Comparison of ENCODE assay signal across 8 cellular contexts in genomic region chr1:193104906-193105820, GRCh38.
DNase-seq lines count a peak whose midpoint lies in the region; ATAC-seq and TF ChIP-seq lines count a peak whose summit lies in the region.

GLRX2 (minus strand) TSS chr1:193105414; CDS start chr1:193105382, 32 bp downstream.

- DNase-seq in NCI-H2029 (lab: John Stamatoyannopoulos, UW) = peak; percentile 65
- no peak for DNase-seq in NCI-H2029 treated with DMSO at 0.1 percent for 48 hours (lab: John Stamatoyannopoulos, UW)
- peak; percentile 81 for DNase-seq in NCI-H187 (lab: John Stamatoyannopoulos, UW)
- peak; percentile 50 for DNase-seq in T-helper 9 cell
- peak; percentile 96 for DNase-seq in astrocyte of the hippocampus (ENCODE audit: low read depth, low spot score)
- DNase-seq in hippocampal formation (lab: John Stamatoyannopoulos, UW) = peak; percentile 79 to 89
- DNase-seq in retinal pigment epithelial cell (ENCODE audit: low read depth) = peak; percentile 63

- TF ChIP-seq CTCF in retinal pigment epithelial cell (conservative IDR thresholded peaks at IDR 0.05; ENCODE audit: low read depth, low read length) = no peak

- H3K4me3 ChIP-seq in retinal pigment epithelial cell (ENCODE audit: low read length) = peak within 1 kb of the TSS; percentile 72

- ATAC-seq in HG02885 (IDR thresholded peaks at IDR 0.05; ENCODE audit: poor library complexity, unreplicated experiment) = peak; percentile 92
